Comparison of ENCODE assay signal across 1 cellular context in the genomic region with DNA sequence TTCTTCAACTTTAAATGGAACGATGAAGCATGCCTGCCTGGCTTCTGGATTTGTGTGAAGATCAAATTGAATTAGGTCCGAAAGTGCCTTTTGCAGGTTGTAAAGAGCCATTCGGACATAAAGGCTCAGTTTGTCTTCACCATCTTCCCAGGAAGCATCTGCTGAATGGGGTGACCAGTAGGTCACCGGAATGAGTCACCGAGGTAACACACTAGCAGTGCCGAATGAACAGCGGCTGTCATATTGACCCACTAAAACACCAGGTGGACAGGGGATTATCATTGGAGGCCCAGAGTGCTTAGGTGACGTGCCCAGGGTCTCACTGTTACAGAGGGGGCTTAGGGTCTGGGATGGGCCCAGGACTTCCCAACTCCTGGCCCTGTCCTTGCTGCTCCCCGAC.
TF ChIP-seq lines count a peak whose summit lies in the region.

No MANE protein-coding gene starts in this region.

TF ChIP-seq in HepG2, 621 proteins besides CTCF, POLR2A, EP300 and RAD21 (continued from another document):
- TF ChIP-seq RXRB (CRISPR knock-in tag; IDR thresholded peaks at IDR 0.05; ENCODE audit: borderline replicate concordance) (peak; percentile 71; the same call in 1 of the 2 replicates), FOXP4 (CRISPR knock-in tag; IDR thresholded peaks at IDR 0.05) (no peak), SNRNP70 (IDR thresholded peaks at IDR 0.05; ENCODE audit: low read depth, low read length) (no peak), ZGPAT (CRISPR knock-in tag; IDR thresholded peaks at IDR 0.05) (peak; percentile 28; the same call in 1 of the 2 replicates), ZNF572 (CRISPR knock-in tag; IDR thresholded peaks at IDR 0.05) (no peak), FOXK1 (CRISPR knock-in tag; IDR thresholded peaks at IDR 0.05; ENCODE audit: borderline replicate concordance, low read depth) (no peak), SAP130 (CRISPR knock-in tag; IDR thresholded peaks at IDR 0.05; ENCODE audit: low read depth) (peak; percentile 63)
